In the genomic region with DNA sequence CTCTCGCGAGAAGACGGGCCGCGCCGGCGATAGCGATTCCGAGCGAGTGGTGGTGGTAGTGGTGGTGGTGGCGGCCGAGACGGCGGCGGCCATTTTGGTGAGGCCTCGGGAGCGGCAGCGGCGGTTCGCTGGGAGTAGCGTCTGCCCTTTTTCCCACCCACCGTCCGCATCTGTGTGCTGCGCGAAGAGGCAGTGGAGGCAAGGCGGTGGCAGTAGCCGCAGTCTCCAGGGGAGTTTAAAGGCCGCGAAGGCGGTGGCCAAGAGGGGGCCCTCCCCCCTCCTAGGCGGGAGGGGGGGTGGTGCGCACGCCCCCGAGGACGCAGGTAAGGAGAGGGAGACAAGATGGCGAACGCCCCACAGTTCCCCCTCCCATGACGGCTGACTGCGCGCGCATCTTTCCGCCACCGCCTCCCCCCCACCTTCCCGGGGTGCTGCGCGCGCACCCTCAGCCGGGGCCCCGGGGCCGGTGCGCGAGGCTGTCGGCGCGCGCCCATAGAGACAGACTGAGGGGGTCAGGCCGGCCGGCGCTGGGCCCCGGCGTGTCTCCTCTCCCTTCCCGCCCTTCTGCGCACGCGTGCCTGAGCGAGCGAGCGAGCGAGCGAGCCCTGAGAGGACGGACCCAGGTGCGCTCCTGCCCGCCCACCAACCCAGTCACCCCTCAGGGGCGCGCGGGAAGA, we compare ENCODE assay signal across 8 cellular contexts. TPM values are rescaled to one million over a fixed set of nuclear protein-coding genes. Genes with fewer than 3 reads are reported as not detected.
DNase-seq lines count a peak whose midpoint lies in the region; ATAC-seq and TF ChIP-seq lines count a peak whose summit lies in the region.

No MANE protein-coding gene starts in this region.

- H3K4me3 ChIP-seq in SK-N-SH (ENCODE audit: low read depth in 2 of 2, low read length in 1 of 2) (peak overlapping the region; percentile 78), osteoblast (ENCODE audit: insufficient read depth, low read length) (peak overlapping the region; percentile 98), testis (peak overlapping the region; percentile 87 to 100)

- H3K27ac ChIP-seq in SK-N-SH (ENCODE audit: low read depth in 2 of 2, low read length in 1 of 2) (peak overlapping the region; percentile 99 to 100), osteoblast (ENCODE audit: low read depth, low read length) (peak overlapping the region; percentile 99), testis (peak overlapping the region; percentile 99)

- H4K20me1 ChIP-seq in SK-N-SH (ENCODE audit: insufficient read depth) (peaks cover 12% of the 10 kb centered on the region), osteoblast (ENCODE audit: insufficient read depth, low read length) (peaks cover 19% of the 10 kb centered on the region)

- CTCF ChIA-PET in SK-N-SH (lab: Yijun Ruan, JAX): interaction anchor here (0.8 to 2.8 kb wide), 5 partner anchors 38 to 268 kb away, joined by 3 to 18 read pairs (median 4); a partner anchor contains a TSS

- 1% methylated on average over 43 of the region's 76 CpGs for WGBS in SK-N-SH (ENCODE audit: low lambda C conversion rate)
- 0 to 1% methylated on average over 22 to 57 of the region's 76 CpGs for WGBS in testis, 2 donors

- H3K4me2 ChIP-seq in SK-N-SH: peak overlapping the region; percentile 75
- peak overlapping the region; percentile 83 for H3K4me2 ChIP-seq in osteoblast (ENCODE audit: insufficient read depth, low read length)

- peak; percentile 64 for ATAC-seq in HG02623 (IDR thresholded peaks at IDR 0.05; ENCODE audit: unreplicated experiment)
- peak; percentile 68 to 77 for ATAC-seq in activated naive CD4-positive, alpha-beta T cell treated with anti-CD3 and anti-CD28 coated beads, Interleukin-2, amount 50 U/mL, for 72 hours

- H3F3A ChIP-seq in SK-N-SH (replicated peaks; ENCODE audit: insufficient read depth): no peaks in the 10 kb centered on the region

- TF ChIP-seq POLR2A in GM10847 (IDR thresholded peaks at IDR 0.05; ENCODE audit: extremely low read depth, insufficient read length): peak; percentile 87
- peak; percentile 16 for TF ChIP-seq POLR2A in testis (IDR thresholded peaks at IDR 0.05)

- DNase-seq in NCI-H1092 treated with DMSO at 0.1 percent for 48 hours (lab: John Stamatoyannopoulos, UW) (peak; percentile 98), SK-N-SH (peak; percentile 99), glutamatergic neuron (peak; percentile 99), osteoblast (ENCODE audit: insufficient read length, low spot score, missing footprints) (peak; percentile 100), testis (peak; percentile 94)
- DNase-seq in activated naive CD4-positive, alpha-beta T cell treated with anti-CD3 and anti-CD28 coated beads, Interleukin-2, amount 50 U/mL, for 72 hours (ENCODE audit: low spot score in 2 of 2): peak; percentile 99

- H2AFZ ChIP-seq in SK-N-SH (ENCODE audit: low read depth): peak overlapping the region; percentile 84; the same call in 1 of the 2 replicates
- H2AFZ ChIP-seq in osteoblast (ENCODE audit: low read length): peak overlapping the region; percentile 91

- intact Hi-C loops in testis (cut with DNase I; ENCODE audit: low total_unique reads): no loop called here

- H3K9me3 ChIP-seq in SK-N-SH: no peaks in the 10 kb centered on the region
- H3K9me3 ChIP-seq in osteoblast (ENCODE audit: low read depth, low read length): no peaks in the 10 kb centered on the region
- no peaks in the 10 kb centered on the region for H3K9me3 ChIP-seq in testis

- H3K36me3 Mint-ChIP-seq in activated naive CD4-positive, alpha-beta T cell treated with anti-CD3 and anti-CD28 coated beads, Interleukin-2, amount 50 U/mL, for 72 hours: peaks cover 19 to 26% of the 10 kb centered on the region in 2 donors
- no peaks in the 10 kb centered on the region for H3K36me3 Mint-ChIP-seq in glutamatergic neuron (ENCODE audit: unreplicated experiment)

- H3K36me3 ChIP-seq in SK-N-SH (replicated peaks in 1 of 2; ENCODE audit: control insufficient read depth in 1 of 2, insufficient read depth in 2 of 2, low read length in 1 of 2): peaks cover 16 to 29% of the 10 kb centered on the region in 2 experiments
- H3K36me3 ChIP-seq in osteoblast (ENCODE audit: insufficient read depth, low read length): peaks cover 18% of the 10 kb centered on the region
- no peaks in the 10 kb centered on the region for H3K36me3 ChIP-seq in testis (ENCODE audit: low read depth, missing control alignments)

- peak overlapping the region; percentile 93 to 100 for H3K27ac Mint-ChIP-seq in activated naive CD4-positive, alpha-beta T cell treated with anti-CD3 and anti-CD28 coated beads, Interleukin-2, amount 50 U/mL, for 72 hours
- H3K27ac Mint-ChIP-seq in glutamatergic neuron (ENCODE audit: unreplicated experiment): peak overlapping the region; percentile 98

- peak overlapping the region; percentile 100 for H3K9ac ChIP-seq in SK-N-SH

- peaks cover 6% of the 10 kb centered on the region for H3K4me1 Mint-ChIP-seq in glutamatergic neuron (ENCODE audit: low read depth, unreplicated experiment)

- H3K27me3 ChIP-seq in SK-N-SH (ENCODE audit: insufficient read depth) (no peaks in the 10 kb centered on the region), osteoblast (ENCODE audit: insufficient read depth, low read length) (no peaks in the 10 kb centered on the region), testis (no peaks in the 10 kb centered on the region)

- POLR2A ChIA-PET in SK-N-SH (lab: Yijun Ruan, JAX): interaction anchor here (0.6 to 2.0 kb wide), 5 partner anchors 8 to 50 kb away, joined by 3 to 8 read pairs (median 3); a partner anchor contains a TSS

- H3K27me3 Mint-ChIP-seq in glutamatergic neuron (ENCODE audit: unreplicated experiment): peaks cover 15% of the 10 kb centered on the region

- TF ChIP-seq CTCF in SK-N-SH (IDR thresholded peaks at IDR 0.05) (no peak), glutamatergic neuron (IDR thresholded peaks at IDR 0.05; ENCODE audit: partially characterized antibody, unreplicated experiment) (no peak), osteoblast (IDR thresholded peaks at IDR 0.05; ENCODE audit: extremely low read depth, low read depth, low read length) (no peak), testis (IDR thresholded peaks at IDR 0.05) (no peak)

- TF ChIP-seq EP300 in SK-N-SH (IDR thresholded peaks at IDR 0.05; ENCODE audit: borderline replicate concordance in 1 of 2, low read depth in 1 of 2, low read length in 1 of 2): 0 out of 4 replicates have a peak, but pooled peaks of 1 of the 2 experiments have one; percentile 8

- peaks cover 42% of the 10 kb centered on the region for H3K79me2 ChIP-seq in SK-N-SH (ENCODE audit: insufficient read depth)
- H3K79me2 ChIP-seq in osteoblast (ENCODE audit: insufficient read depth, low read length): peaks cover 41% of the 10 kb centered on the region

- no peaks in the 10 kb centered on the region for H3K9me3 Mint-ChIP-seq in activated naive CD4-positive, alpha-beta T cell treated with anti-CD3 and anti-CD28 coated beads, Interleukin-2, amount 50 U/mL, for 72 hours
- peaks cover 11% of the 10 kb centered on the region for H3K9me3 Mint-ChIP-seq in glutamatergic neuron (ENCODE audit: unreplicated experiment)

- H3K4me1 ChIP-seq in SK-N-SH (ENCODE audit: control insufficient read depth in 1 of 2, insufficient read depth in 2 of 2, low read depth in 1 of 2, low read length in 1 of 2) (peaks cover 12 to 15% of the 10 kb centered on the region in 2 experiments), osteoblast (ENCODE audit: insufficient read depth, low read length) (peaks cover 16% of the 10 kb centered on the region), testis (peaks cover 17% of the 10 kb centered on the region)

- no peaks in the 10 kb centered on the region for H3K9me2 ChIP-seq in SK-N-SH

- TF ChIP-seq RAD21 in SK-N-SH (IDR thresholded peaks at IDR 0.05; ENCODE audit: low read length): no peak

- peak overlapping the region; percentile 99 for H3K4me3 Mint-ChIP-seq in glutamatergic neuron (ENCODE audit: unreplicated experiment)

TF ChIP-seq in SK-N-SH, 30 proteins besides CTCF, POLR2A, EP300 and RAD21 (continues in another document):
- no peak; the same call in 1 of the 2 replicates for TF ChIP-seq NFIC (IDR thresholded peaks at IDR 0.05; ENCODE audit: borderline replicate concordance)

RNA-seq across cellular contexts. Expression of a gene that starts 0.7 kb away (rescaled TPM):
- polyA plus RNA-seq in SK-N-SH (2012; rRNA removed) (3.7 and 5.6 TPM in 2 replicates), testis (ENCODE audit: insufficient read depth, low read depth, low replicate concordance) (44.3 TPM)
- polyA plus RNA-seq in SK-N-SH (2012; cell fraction: cytosol; rRNA removed): 2.1 and 4.3 TPM in 2 replicates
- 8.1 and 12.8 TPM in 2 replicates for polyA plus RNA-seq in SK-N-SH (2012; cell fraction: nucleus; rRNA removed)
- 10 to 100 TPM; 61.6 to 76.8 TPM for total RNA-seq in activated naive CD4-positive, alpha-beta T cell treated with anti-CD3 and anti-CD28 coated beads, Interleukin-2, amount 50 U/mL, for 72 hours
- total RNA-seq in glutamatergic neuron (ENCODE audit: unreplicated experiment) (60.1 TPM), osteoblast (16.3 and 19.2 TPM in 2 replicates), testis (10 to 100 TPM; 74.3 to 80.8 TPM)

RNA-seq across cellular contexts. Expression of a gene that starts 40.0 kb away (rescaled TPM):
- polyA plus RNA-seq in SK-N-SH (2012; rRNA removed) (9.6 and 11.5 TPM in 2 replicates), testis (ENCODE audit: insufficient read depth, low read depth, low replicate concordance) (302 TPM)
- polyA plus RNA-seq in SK-N-SH (2012; cell fraction: cytosol; rRNA removed): 4.8 and 8.5 TPM in 2 replicates
- polyA plus RNA-seq in SK-N-SH (2012; cell fraction: nucleus; rRNA removed): 47.6 and 50.6 TPM in 2 replicates
- total RNA-seq in activated naive CD4-positive, alpha-beta T cell treated with anti-CD3 and anti-CD28 coated beads, Interleukin-2, amount 50 U/mL, for 72 hours: 100 to 1,000 TPM; 104 to 117 TPM
- total RNA-seq in glutamatergic neuron (ENCODE audit: unreplicated experiment) (66.7 TPM), osteoblast (24.5 and 30.8 TPM in 2 replicates), testis (100 to 1,000 TPM; 140 to 165 TPM)

RNA-seq across cellular contexts. Expression of a gene that starts 47.5 kb away (rescaled TPM):
- polyA plus RNA-seq in SK-N-SH (2012; rRNA removed) (7.5 and 13.5 TPM in 2 replicates), testis (ENCODE audit: insufficient read depth, low read depth, low replicate concordance) (37.0 TPM)
- polyA plus RNA-seq in SK-N-SH (2012; cell fraction: cytosol; rRNA removed): 4.5 and 6.4 TPM in 2 replicates
- 47.6 and 99.3 TPM in 2 replicates for polyA plus RNA-seq in SK-N-SH (2012; cell fraction: nucleus; rRNA removed)
- total RNA-seq in activated naive CD4-positive, alpha-beta T cell treated with anti-CD3 and anti-CD28 coated beads, Interleukin-2, amount 50 U/mL, for 72 hours: 100 to 1,000 TPM; 103 to 111 TPM
- total RNA-seq in glutamatergic neuron (ENCODE audit: unreplicated experiment) (79.6 TPM), osteoblast (6.8 and 8.0 TPM in 2 replicates), testis (10 to 100 TPM; 60.0 to 66.3 TPM)

RNA-seq across cellular contexts. Expression of a gene that starts 49.9 kb away (rescaled TPM):
- polyA plus RNA-seq in SK-N-SH (2012; rRNA removed) (45.8 and 54.2 TPM in 2 replicates), testis (ENCODE audit: insufficient read depth, low read depth, low replicate concordance) (312 TPM)
- polyA plus RNA-seq in SK-N-SH (2012; cell fraction: cytosol; rRNA removed): 17.3 and 21.5 TPM in 2 replicates
- polyA plus RNA-seq in SK-N-SH (2012; cell fraction: nucleus; rRNA removed): 194 and 207 TPM in 2 replicates
- total RNA-seq in activated naive CD4-positive, alpha-beta T cell treated with anti-CD3 and anti-CD28 coated beads, Interleukin-2, amount 50 U/mL, for 72 hours: 10 to 100 TPM; 32.9 to 61.9 TPM
- total RNA-seq in glutamatergic neuron (ENCODE audit: unreplicated experiment) (32.6 TPM), osteoblast (20.3 and 25.0 TPM in 2 replicates), testis (100 to 1,000 TPM in 1 of 2 donors, 10 to 100 TPM in 1; 78.4 to 129 TPM)

Comparison
In these comparisons a context has a peak if more than half of its experiments do, and no peak if none do; other contexts are left out.
1. Peak in every context shown above with its lines: DNase-seq, ATAC-seq, H3K4me3 ChIP-seq and H3K27ac ChIP-seq.